In genomic region chr12:110020956-110021355, GRCh38 we compare ENCODE assay signal across 24 cellular contexts. TPM values are rescaled to one million over a fixed set of nuclear protein-coding genes. Genes with fewer than 3 reads are reported as not detected.
A peak's percentile ranks its signal among the peaks of the same experiment; 100 is the strongest.
DNase-seq lines count a peak whose midpoint lies in the region; ATAC-seq and TF ChIP-seq lines count a peak whose summit lies in the region.
"Had no signal": no experiment of that assay in that cellular context is flagged by ENCODE, and none has a peak within 500 bp of the region (broad histone marks: within the 10 kb centered on the region; RNA-seq: fewer than 3 reads in every experiment).

No MANE protein-coding gene starts in this region.

- peaks cover 49% of the 10 kb centered on the region for H3K36me3 Mint-ChIP-seq in HFFc6 (ENCODE audit: low read depth)
- peaks cover 4% of the 10 kb centered on the region for H3K36me3 Mint-ChIP-seq in glutamatergic neuron (ENCODE audit: unreplicated experiment)

- H3K36me3 ChIP-seq in neutrophil (peaks cover 100% of the 10 kb centered on the region), ascending aorta (peaks cover 49 to 50% of the 10 kb centered on the region in 2 donors)

- TF ChIP-seq CTCF in HFFc6 (IDR thresholded peaks at IDR 0.05) (no peak), glutamatergic neuron (IDR thresholded peaks at IDR 0.05; ENCODE audit: partially characterized antibody, unreplicated experiment) (no peak), neutrophil (IDR thresholded peaks at IDR 0.05) (no peak), ascending aorta (IDR thresholded peaks at IDR 0.05) (no peak)

- no peaks in the 10 kb centered on the region for H3K27me3 Mint-ChIP-seq in HFFc6 (ENCODE audit: insufficient read depth)
- H3K27me3 Mint-ChIP-seq in glutamatergic neuron (ENCODE audit: unreplicated experiment), result peaks cover 15% of the 10 kb centered on the region
- H3K27me3 Mint-ChIP-seq: CD4-positive, CD25-positive, alpha-beta regulatory T cell; IgD-negative memory B cell had no signal

- peak overlapping the region; percentile 85 for H3K27ac ChIP-seq in angular gyrus (ENCODE audit: low read depth, low read length)
- peak overlapping the region; percentile 40 for H3K27ac ChIP-seq in neutrophil
- H3K27ac ChIP-seq in ascending aorta, result no peak overlapping the region
- H3K27ac ChIP-seq: BLaER1, KMS-11, SJCRH30 had no signal

- no peak overlapping the region for H3K4me3 ChIP-seq in neutrophil (ENCODE audit: low read depth in 1 of 2, low read length in 1 of 2)
- no peak overlapping the region for H3K4me3 ChIP-seq in ascending aorta
- H3K4me3 ChIP-seq: BLaER1, SJCRH30 had no signal

- no peaks in the 10 kb centered on the region for H3K4me1 ChIP-seq in neutrophil (ENCODE audit: control insufficient read depth in 1 of 2, insufficient read depth in 1 of 2, low read depth in 1 of 2, low read length in 1 of 2)
- H3K4me1 ChIP-seq in ascending aorta, result peaks cover 0 to 22% of the 10 kb centered on the region in 2 donors
- H3K4me1 ChIP-seq: BLaER1 had no signal

- H3K4me3 Mint-ChIP-seq in HFFc6 (no peak overlapping the region), glutamatergic neuron (ENCODE audit: unreplicated experiment) (no peak overlapping the region)
- H3K4me3 Mint-ChIP-seq: CD4-positive, CD25-positive, alpha-beta regulatory T cell; IgD-negative memory B cell had no signal

- H3K4me1 Mint-ChIP-seq in HFFc6 (ENCODE audit: low read depth) (peaks cover 54% of the 10 kb centered on the region), glutamatergic neuron (ENCODE audit: low read depth, unreplicated experiment) (peaks cover 55% of the 10 kb centered on the region)

- intact Hi-C loops in ascending aorta (cut with DNase I), result no loop called here

- H3K27ac Mint-ChIP-seq in HFFc6 (peak overlapping the region; percentile 27; the same call in 1 of the 2 replicates), glutamatergic neuron (ENCODE audit: unreplicated experiment) (peak overlapping the region; percentile 69)
- H3K27ac Mint-ChIP-seq: IgD-negative memory B cell had no signal

- H3K27me3 ChIP-seq in neutrophil, result no peaks in the 10 kb centered on the region
- H3K27me3 ChIP-seq in ascending aorta, result no peaks in the 10 kb centered on the region
- H3K27me3 ChIP-seq: BLaER1, SJCRH30 had no signal

- H3K9me3 ChIP-seq in neutrophil (no peaks in the 10 kb centered on the region), ascending aorta (no peaks in the 10 kb centered on the region)
- H3K9me3 ChIP-seq: BLaER1, SJCRH30 had no signal

- DNase-seq in HFFc6 (no peak), glutamatergic neuron (no peak), ascending aorta (ENCODE audit: low spot score in 2 of 2) (no peak), DMS 273 treated with DMSO at 0.1 percent for 48 hours (lab: John Stamatoyannopoulos, UW) (no peak)
- DNase-seq: CD4-positive, CD25-positive, alpha-beta regulatory T cell; MM.1S; NCI-H1436; NCI-H187; NCI-H2081 treated with DMSO at 0.1 percent for 48 hours; NCI-H2171; NCI-H345; NCI-H510A treated with DMSO at 0.1 percent for 48 hours; NCI-H748 treated with DMSO at 0.1 percent for 48 hours; NK-92 treated with Interleukin-12 subunit alpha and Interleukin-12 subunit beta, amount 100 ng/mL, for 24 hours; PC-3; SJCRH30 had no signal

- no peak for ATAC-seq in HG03159 (IDR thresholded peaks at IDR 0.05; ENCODE audit: unreplicated experiment)
- no peak for ATAC-seq in HG02759 (IDR thresholded peaks at IDR 0.05; ENCODE audit: unreplicated experiment)
- ATAC-seq: PC-3, SK-N-SH treated with all-trans-retinoic acid at 6 μM for 48 hours had no signal

- no peaks in the 10 kb centered on the region for H3K9me3 Mint-ChIP-seq in HFFc6
- H3K9me3 Mint-ChIP-seq in glutamatergic neuron (ENCODE audit: unreplicated experiment), result peaks cover 13% of the 10 kb centered on the region
- H3K9me3 Mint-ChIP-seq: CD4-positive, CD25-positive, alpha-beta regulatory T cell; IgD-negative memory B cell had no signal

RNA-seq across cellular contexts. Expression of gene ANKRD13A, which starts 21.7 kb away (rescaled TPM):
- 100 to 1,000 TPM; 133 to 150 (median 146) TPM for total RNA-seq in HFFc6 (2021; fragmentation: NEBNext Ultra II Directional; extraction: Animal tissue kit (Norgen Biotek cat#: 25700))
- total RNA-seq in glutamatergic neuron (ENCODE audit: unreplicated experiment), result 139 TPM
- 199 TPM for total RNA-seq in ascending aorta

RNA-seq across cellular contexts. Expression of gene GIT2, which starts 24.8 kb away (rescaled TPM):
- total RNA-seq in HFFc6 (2021; fragmentation: NEBNext Ultra II Directional; extraction: Animal tissue kit (Norgen Biotek cat#: 25700)), result 10 to 100 TPM; 56.9 to 68.8 (median 64.9) TPM
- total RNA-seq in glutamatergic neuron (ENCODE audit: unreplicated experiment) (54.9 TPM), ascending aorta (44.9 TPM)

RNA-seq across cellular contexts. Expression of gene C12orf76, which starts 27.4 kb away (rescaled TPM):
- 1 to 10 TPM; 4.2 to 5.8 (median 4.6) TPM for total RNA-seq in HFFc6 (2021; fragmentation: NEBNext Ultra II Directional; extraction: Animal tissue kit (Norgen Biotek cat#: 25700))
- total RNA-seq in glutamatergic neuron (ENCODE audit: unreplicated experiment) (43.3 TPM), ascending aorta (0.96 TPM)

Comparison
In these comparisons a context has a peak if more than half of its experiments do, and no peak if none do; other contexts are left out.
1. H3K27ac ChIP-seq: peak in angular gyrus (single experiment) and neutrophil (single experiment); none in ascending aorta (0 of 2).